22 cellular contexts compared by ENCODE assay signal in genomic region chr3:21542656-21543379, GRCh38.
A peak's percentile ranks its signal among the peaks of the same experiment; 100 is the strongest.
DNase-seq lines count a peak whose midpoint lies in the region; ATAC-seq, FAIRE-seq and TF ChIP-seq lines count a peak whose summit lies in the region.
"Had no signal": no experiment of that assay in that cellular context is flagged by ENCODE, and none has a peak within 500 bp of the region (broad histone marks: within the 10 kb centered on the region; RNA-seq: fewer than 3 reads in every experiment).

No MANE protein-coding gene starts in this region.

- intact Hi-C loops in CD14-positive monocyte (cut with micrococcal nuclease) = no loop called here
- intact Hi-C loops in K562 (cut with micrococcal nuclease) = no loop called here
- intact Hi-C loops in spleen (cut with DNase I; ENCODE audit: low total_unique reads) = no loop called here
- intact Hi-C loops in sciatic nerve (cut with DNase I) = no loop called here

- BruUV-seq in K562 (replicated peaks; lab: Mats Ljungman, UMichigan) = TSS peak; percentile 58

- H2AFZ ChIP-seq in K562 (ENCODE audit: low read depth, low read length) = peak overlapping the region; percentile 78

- no peaks in the 10 kb centered on the region for H3K36me3 Mint-ChIP-seq in CD14-positive monocyte

- H3K4me3 ChIP-seq in HL-60 (replicated peaks; ENCODE audit: insufficient read depth, low read length) (no peak overlapping the region), K562 (peak overlapping the region; percentile 50), spleen (no peak overlapping the region)
- H3K4me3 ChIP-seq: MG63, SK-N-MC had no signal

- H3K27ac ChIP-seq in HL-60 (replicated peaks) (peak overlapping the region; percentile 64), K562 (ENCODE audit: extremely low read depth, low read depth, low read length) (peak overlapping the region; percentile 76), spleen (no peak overlapping the region)
- H3K27ac ChIP-seq: C4-2B, SK-N-MC had no signal

- no peaks in the 10 kb centered on the region for H4K20me1 ChIP-seq in K562 (replicated peaks; ENCODE audit: control insufficient read depth, insufficient read depth, low read length)

- TF ChIP-seq RAD21 in K562 (CRISPR knock-in tag; conservative IDR thresholded peaks at IDR 0.05 in 1 of 2, IDR thresholded peaks at IDR 0.05 in 1 of 2) = no peak

- H3K36me3 ChIP-seq in K562 (ENCODE audit: control insufficient read depth, insufficient read depth, low read length) (no peaks in the 10 kb centered on the region), spleen (no peaks in the 10 kb centered on the region)
- H3K36me3 ChIP-seq: MG63 had no signal

- peak overlapping the region; percentile 49 to 54 for H3K4me3 Mint-ChIP-seq in CD14-positive monocyte

- peaks cover 3 to 20% (median 11%) of the 10 kb centered on the region in 7 donors for H3K9me3 Mint-ChIP-seq in CD14-positive monocyte

- peak; percentile 64; the same call in 1 of the 2 replicates for TF ChIP-seq POLR2A in K562 (conservative IDR thresholded peaks at IDR 0.05)
- TF ChIP-seq POLR2A in spleen (IDR thresholded peaks at IDR 0.05) = no peak

- no peaks in the 10 kb centered on the region for H3K27me3 Mint-ChIP-seq in CD14-positive monocyte (ENCODE audit: low read depth in 3 of 3)

- H3K4me1 ChIP-seq in K562 (replicated peaks in 1 of 2; ENCODE audit: control insufficient read depth in 2 of 2, insufficient read depth in 2 of 2, low read length in 2 of 2) = no peaks in the 10 kb centered on the region; a peak in 1 of 5 replicates
- H3K4me1 ChIP-seq in spleen = no peaks in the 10 kb centered on the region

- peak overlapping the region; percentile 71 for H3K4me2 ChIP-seq in K562 (ENCODE audit: insufficient read depth, low read length)

- under 1% methylated on average over 27 of the region's 29 CpGs for WGBS in K562 (ENCODE audit: insufficient coverage, low coverage, missing lambda C conversion rate)
- 81 to 86% (median 85%) methylated on average over 29 of the region's 29 CpGs for WGBS in spleen, 5 donors

- H3K27ac Mint-ChIP-seq in CD14-positive monocyte = peak overlapping the region in 2 of 7 donors; percentile 30 to 77

- DNase-seq in CD14-positive monocyte (ENCODE audit: low spot score) (no peak), HL-60 (ENCODE audit: low read depth in 1 of 2, low spot score in 1 of 2) (no peak), K562 (ENCODE audit: extremely low read depth in 1 of 4, low spot score in 3 of 4) (peak; percentile 14 to 64 (median 16)), mesenteric fat pad (ENCODE audit: low spot score) (peak; percentile 81), SIG-M5 treated with dmso at 0.1 percent for 504 hours (lab: John Stamatoyannopoulos, UW; ENCODE audit: unreplicated experiment) (no peak), NCI-H2227 treated with DMSO at 0.1 percent for 48 hours (lab: John Stamatoyannopoulos, UW) (no peak), spleen (no peak), sciatic nerve (ENCODE audit: low spot score) (no peak)
- DNase-seq: COR-L47, DMS153, EL, MG63, NCI-H1092 treated with DMSO at 0.1 percent for 48 hours, NCI-H2081 treated with DMSO at 0.1 percent for 48 hours, NCI-H510A treated with DMSO at 0.1 percent for 48 hours had no signal

- peak; percentile 81 for ATAC-seq in K562
- no peak for ATAC-seq in sciatic nerve
- ATAC-seq: HCT116, Panc1, Right ventricle myocardium inferior had no signal

- H3K27me3 ChIP-seq in HL-60 (ENCODE audit: insufficient read depth, poor library complexity, severe bottlenecking) = no peaks in the 10 kb centered on the region
- no peaks in the 10 kb centered on the region for H3K27me3 ChIP-seq in K562 (ENCODE audit: control insufficient read depth in 2 of 2, insufficient read depth in 2 of 2, low read length in 2 of 2)
- H3K27me3 ChIP-seq in spleen (replicated peaks in 1 of 7) = no peaks in the 10 kb centered on the region
- H3K27me3 ChIP-seq: MG63 had no signal

- in situ Hi-C loops in K562 (cut with MboI) = no loop called here

- TF ChIP-seq CTCF in CD14-positive monocyte (IDR thresholded peaks at IDR 0.05) (no peak), HL-60 (IDR thresholded peaks at IDR 0.05; ENCODE audit: insufficient read depth, low read length) (no peak), K562 (IDR thresholded peaks at IDR 0.05 in 2 of 3, conservative IDR thresholded peaks at IDR 0.05 in 1 of 3; ENCODE audit: insufficient read depth in 2 of 3, low read depth in 1 of 3, low read length in 3 of 3) (no peak), spleen (IDR thresholded peaks at IDR 0.05 in 8 of 11, conservative IDR thresholded peaks at IDR 0.05 in 3 of 11) (no peak)

- POLR2A ChIA-PET in K562 (lab: Yijun Ruan, JAX) = no interaction called here

- peak; percentile 15 for FAIRE-seq in K562 (lab: Jason Lieb, UNC)
- FAIRE-seq: A204.1, GM19239 had no signal

- CTCF ChIA-PET in K562 (lab: Yijun Ruan, JAX; ENCODE audit: low intra/inter-chr PET ratio) = no interaction called here

- no peaks in the 10 kb centered on the region for H3K9me3 ChIP-seq in K562 (replicated peaks; ENCODE audit: control insufficient read depth, insufficient read depth, low read depth, low read length)
- peaks cover 0 to 14% (median 7%) of the 10 kb centered on the region in 8 donors for H3K9me3 ChIP-seq in spleen
- H3K9me3 ChIP-seq: MG63 had no signal

- H3K79me2 ChIP-seq in K562 (ENCODE audit: control insufficient read depth, insufficient read depth, low read length) = peaks cover 51% of the 10 kb centered on the region

- H3K4me1 Mint-ChIP-seq in CD14-positive monocyte = peaks cover 4% of the 10 kb centered on the region

- TF ChIP-seq EP300 in K562 (IDR thresholded peaks at IDR 0.05; ENCODE audit: low read length) = no peak

- H3K9ac ChIP-seq in K562 (ENCODE audit: insufficient read depth in 1 of 2, low read depth in 2 of 2, low read length in 2 of 2) = peak overlapping the region; percentile 66 to 87

- no peaks in the 10 kb centered on the region for H3K9me1 ChIP-seq in K562 (ENCODE audit: control insufficient read depth, insufficient read depth, low read length)

TF ChIP-seq in K562, 482 proteins besides CTCF, POLR2A, EP300 and RAD21 (continues in another document):
- TF ChIP-seq TOE1 (IDR thresholded peaks at IDR 0.05; ENCODE audit: borderline replicate concordance) (0 out of 2 replicates have a peak, but pooled peaks have one; percentile 18), TOE1 (CRISPR knock-in tag; IDR thresholded peaks at IDR 0.05; ENCODE audit: borderline replicate concordance, low read depth) (no peak), CSDE1 (IDR thresholded peaks at IDR 0.05) (no peak), PHF8 (IDR thresholded peaks at IDR 0.05; ENCODE audit: borderline replicate concordance, low read length) (peak; percentile 16; the same call in 1 of the 2 replicates), GABPA (tag; conservative IDR thresholded peaks at IDR 0.05; ENCODE audit: low read depth) (peak; percentile 82), ZNF699 (CRISPR knock-in tag; IDR thresholded peaks at IDR 0.05; ENCODE audit: insufficient replicate concordance) (no peak), KAT2B (IDR thresholded peaks at IDR 0.05; ENCODE audit: low read depth, low read length) (no peak), ZNF384 (IDR thresholded peaks at IDR 0.05; ENCODE audit: low read depth, low read length) (no peak), RBFOX2 (IDR thresholded peaks at IDR 0.05; ENCODE audit: low read depth, low read length) (peak; percentile 48), SIN3B (IDR thresholded peaks at IDR 0.05; ENCODE audit: low read depth) (no peak), ZC3H4 (CRISPR knock-in tag; IDR thresholded peaks at IDR 0.05; ENCODE audit: borderline replicate concordance) (no peak), ZNF766 (CRISPR knock-in tag; conservative IDR thresholded peaks at IDR 0.05) (no peak), CTBP1 (IDR thresholded peaks at IDR 0.05; ENCODE audit: borderline replicate concordance) (no peak), CUX1 (CRISPR knock-in tag; IDR thresholded peaks at IDR 0.05) (no peak), RBM22 (IDR thresholded peaks at IDR 0.05; ENCODE audit: low read depth, low read length, poor library complexity, severe bottlenecking) (no peak), ZNF12 (CRISPR knock-in tag; IDR thresholded peaks at IDR 0.05) (no peak), SP1 (CRISPR knock-in tag; IDR thresholded peaks at IDR 0.05) (no peak), TBP (optimal IDR thresholded peaks at IDR 0.05; ENCODE audit: low read depth, low read length) (peak; percentile 18), POLR2B (IDR thresholded peaks at IDR 0.05; ENCODE audit: low read depth, partially characterized antibody) (peak; percentile 38), BCOR (IDR thresholded peaks at IDR 0.05) (no peak)

Comparison
In these comparisons a context has a peak if more than half of its experiments do, and no peak if none do; other contexts are left out.
1. DNase-seq: peak in K562 (4 of 4) and mesenteric fat pad (single experiment); none in CD14-positive monocyte (single experiment), HL-60 (0 of 2), SIG-M5 treated with dmso at 0.1 percent for 504 hours (single experiment), NCI-H2227 treated with DMSO at 0.1 percent for 48 hours (single experiment), spleen (single experiment) and sciatic nerve (single experiment).
2. H3K27ac ChIP-seq: peak in HL-60 (single experiment) and K562 (single experiment); none in spleen (0 of 8).